ENCODE assay signal across 1 cellular context in the genomic region with DNA sequence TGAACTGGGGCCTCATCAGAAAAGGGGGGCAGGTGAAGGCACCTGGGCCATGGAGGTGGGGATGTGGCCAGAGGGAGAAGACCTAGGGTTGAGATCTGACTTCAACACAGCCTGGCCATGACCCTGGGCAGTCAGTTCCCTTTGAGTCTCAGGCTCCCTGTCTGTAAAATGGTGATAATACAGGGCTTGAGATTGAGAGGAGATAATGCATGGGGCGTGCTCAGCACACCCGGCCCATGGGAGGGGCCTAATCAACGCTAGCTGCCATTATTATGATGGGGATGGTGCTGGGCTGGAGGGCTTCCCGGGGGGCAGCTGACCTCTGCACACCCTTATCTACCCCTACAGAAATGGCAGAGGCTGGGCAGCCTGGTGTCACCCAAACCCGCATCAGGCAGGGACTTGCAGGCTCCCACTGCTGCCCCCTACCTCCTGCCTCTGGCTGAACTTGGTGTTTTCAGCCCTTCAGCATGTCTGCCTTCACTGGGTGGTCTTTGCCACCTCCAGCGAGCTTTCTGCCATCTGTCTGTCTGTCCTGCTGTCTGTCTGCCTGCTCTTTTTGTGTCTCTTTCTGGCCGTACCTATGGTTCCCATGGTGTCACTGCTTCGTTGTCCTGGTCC.
TF ChIP-seq lines count a peak whose summit lies in the region.

No MANE protein-coding gene starts in this region.

TF ChIP-seq in SK-N-SH, 30 proteins besides CTCF, POLR2A, EP300 and RAD21 (continued from another document):
- TF ChIP-seq EZH2phosphoT487 (IDR thresholded peaks at IDR 0.05; ENCODE audit: borderline replicate concordance, low read depth), result no peak
- no peak for TF ChIP-seq FOSL2 (IDR thresholded peaks at IDR 0.05; ENCODE audit: borderline replicate concordance, low read depth)
- TF ChIP-seq SIN3A (IDR thresholded peaks at IDR 0.05; ENCODE audit: borderline replicate concordance, low read depth, low read length), result no peak
- TF ChIP-seq, protein P1, sequence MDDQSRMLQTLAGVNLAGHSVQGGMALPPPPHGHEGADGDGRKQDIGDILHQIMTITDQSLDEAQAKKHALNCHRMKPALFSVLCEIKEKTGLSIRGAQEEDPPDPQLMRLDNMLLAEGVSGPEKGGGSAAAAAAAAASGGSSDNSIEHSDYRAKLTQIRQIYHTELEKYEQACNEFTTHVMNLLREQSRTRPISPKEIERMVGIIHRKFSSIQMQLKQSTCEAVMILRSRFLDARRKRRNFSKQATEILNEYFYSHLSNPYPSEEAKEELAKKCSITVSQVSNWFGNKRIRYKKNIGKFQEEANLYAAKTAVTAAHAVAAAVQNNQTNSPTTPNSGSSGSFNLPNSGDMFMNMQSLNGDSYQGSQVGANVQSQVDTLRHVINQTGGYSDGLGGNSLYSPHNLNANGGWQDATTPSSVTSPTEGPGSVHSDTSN (IDR thresholded peaks at IDR 0.05), result no peak
- TF ChIP-seq TCF12 (IDR thresholded peaks at IDR 0.05), result no peak
